14 cellular contexts compared by ENCODE assay signal in genomic region chr19:43749898-43750297, GRCh38. TPM values are rescaled to one million over a fixed set of nuclear protein-coding genes. Genes with fewer than 3 reads are reported as not detected.
"Had no signal": no experiment of that assay in that cellular context is flagged by ENCODE, and none has a peak within 500 bp of the region (broad histone marks: within the 10 kb centered on the region; RNA-seq: fewer than 3 reads in every experiment).

No MANE protein-coding gene starts in this region.

- H3K27ac Mint-ChIP-seq: mesothelial cell of epicardium had no signal

- H3K27me3 ChIP-seq: SJSA1, tibial artery, uterus had no signal

- H3K9me3 Mint-ChIP-seq: mesothelial cell of epicardium had no signal

- H3K4me3 Mint-ChIP-seq: mesothelial cell of epicardium had no signal

- H3K36me3 ChIP-seq: uterus had no signal

- ATAC-seq: left ventricle myocardium superior had no signal

- H3K9me3 ChIP-seq: SJSA1, tibial artery, uterus had no signal

- H3K27ac ChIP-seq: coronary artery, epithelial cell of prostate, SJSA1, tibial artery, uterus had no signal

- DNase-seq: activated effector memory CD4-positive, alpha-beta T cell treated with Interleukin-2 at 50 U/mL for 16 hours; effector memory CD4-positive, alpha-beta T cell; kidney; left ventricle myocardium superior; SW 1271; tibial artery; uterus had no signal

- H3K4me1 ChIP-seq: uterus had no signal

- H3K4me3 ChIP-seq: coronary artery, SJSA1, skin epidermis, tibial artery, uterus had no signal

RNA-seq across cellular contexts. Expression of gene IRGC, which starts 34.0 kb away (rescaled TPM):
- total RNA-seq: cardiac septum, kidney, left ventricle myocardium superior, mesothelial cell of epicardium, myocyte, SJSA1, uterus had no signal
